Comparison of ENCODE assay signal across 2 cellular contexts in the genomic region with DNA sequence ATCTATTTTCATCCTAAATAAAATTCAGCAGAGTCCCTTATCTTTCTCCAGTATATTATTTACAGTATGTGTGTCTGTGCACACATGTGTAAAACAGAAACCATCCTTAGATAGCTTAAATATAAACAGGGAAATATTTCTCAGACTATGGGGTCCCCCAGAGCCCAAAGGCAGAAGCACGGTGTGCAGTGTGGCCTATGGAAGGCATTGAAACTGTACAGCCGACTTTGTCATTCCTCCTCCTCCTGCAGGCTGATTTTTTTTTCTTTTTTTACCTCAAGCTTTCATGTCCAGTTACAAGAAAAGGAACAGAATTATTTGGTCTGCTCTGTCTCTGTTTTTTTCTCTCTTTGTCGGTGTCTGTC.
TF ChIP-seq lines count a peak whose summit lies in the region.

No MANE protein-coding gene starts in this region.

TF ChIP-seq in A549, 52 proteins besides CTCF, POLR2A, EP300 and RAD21 (continued from another document):
- TF ChIP-seq, protein P1, sequence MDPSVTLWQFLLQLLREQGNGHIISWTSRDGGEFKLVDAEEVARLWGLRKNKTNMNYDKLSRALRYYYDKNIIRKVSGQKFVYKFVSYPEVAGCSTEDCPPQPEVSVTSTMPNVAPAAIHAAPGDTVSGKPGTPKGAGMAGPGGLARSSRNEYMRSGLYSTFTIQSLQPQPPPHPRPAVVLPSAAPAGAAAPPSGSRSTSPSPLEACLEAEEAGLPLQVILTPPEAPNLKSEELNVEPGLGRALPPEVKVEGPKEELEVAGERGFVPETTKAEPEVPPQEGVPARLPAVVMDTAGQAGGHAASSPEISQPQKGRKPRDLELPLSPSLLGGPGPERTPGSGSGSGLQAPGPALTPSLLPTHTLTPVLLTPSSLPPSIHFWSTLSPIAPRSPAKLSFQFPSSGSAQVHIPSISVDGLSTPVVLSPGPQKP (IDR thresholded peaks at IDR 0.05; ENCODE audit: low read depth, low read length): no peak
- TF ChIP-seq, protein P2, sequence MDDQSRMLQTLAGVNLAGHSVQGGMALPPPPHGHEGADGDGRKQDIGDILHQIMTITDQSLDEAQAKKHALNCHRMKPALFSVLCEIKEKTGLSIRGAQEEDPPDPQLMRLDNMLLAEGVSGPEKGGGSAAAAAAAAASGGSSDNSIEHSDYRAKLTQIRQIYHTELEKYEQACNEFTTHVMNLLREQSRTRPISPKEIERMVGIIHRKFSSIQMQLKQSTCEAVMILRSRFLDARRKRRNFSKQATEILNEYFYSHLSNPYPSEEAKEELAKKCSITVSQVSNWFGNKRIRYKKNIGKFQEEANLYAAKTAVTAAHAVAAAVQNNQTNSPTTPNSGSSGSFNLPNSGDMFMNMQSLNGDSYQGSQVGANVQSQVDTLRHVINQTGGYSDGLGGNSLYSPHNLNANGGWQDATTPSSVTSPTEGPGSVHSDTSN (IDR thresholded peaks at IDR 0.05): no peak
- TF ChIP-seq RNF2 (IDR thresholded peaks at IDR 0.05; ENCODE audit: borderline replicate concordance, low read depth): no peak
- TF ChIP-seq FOSL2 (IDR thresholded peaks at IDR 0.05): no peak
- TF ChIP-seq FOSL2 (CRISPR knock-in tag; IDR thresholded peaks at IDR 0.05): no peak
- no peak for TF ChIP-seq TP53 (CRISPR knock-in tag; IDR thresholded peaks at IDR 0.05)
- no peak for TF ChIP-seq TFCP2L1 (CRISPR knock-in tag; IDR thresholded peaks at IDR 0.05)
- TF ChIP-seq FOSB (CRISPR knock-in tag; IDR thresholded peaks at IDR 0.05): no peak
- no peak for TF ChIP-seq CBX2 (IDR thresholded peaks at IDR 0.05; ENCODE audit: borderline replicate concordance, low read depth)
- TF ChIP-seq MAZ (IDR thresholded peaks at IDR 0.05; ENCODE audit: borderline replicate concordance, low read depth, low read length): no peak
- TF ChIP-seq, protein P3, sequence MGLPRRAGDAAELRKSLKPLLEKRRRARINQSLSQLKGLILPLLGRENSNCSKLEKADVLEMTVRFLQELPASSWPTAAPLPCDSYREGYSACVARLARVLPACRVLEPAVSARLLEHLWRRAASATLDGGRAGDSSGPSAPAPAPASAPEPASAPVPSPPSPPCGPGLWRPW (IDR thresholded peaks at IDR 0.05): no peak
- TF ChIP-seq RFX5 (IDR thresholded peaks at IDR 0.05): no peak
- no peak for TF ChIP-seq SREBF2 (IDR thresholded peaks at IDR 0.05)
- TF ChIP-seq, protein P4, sequence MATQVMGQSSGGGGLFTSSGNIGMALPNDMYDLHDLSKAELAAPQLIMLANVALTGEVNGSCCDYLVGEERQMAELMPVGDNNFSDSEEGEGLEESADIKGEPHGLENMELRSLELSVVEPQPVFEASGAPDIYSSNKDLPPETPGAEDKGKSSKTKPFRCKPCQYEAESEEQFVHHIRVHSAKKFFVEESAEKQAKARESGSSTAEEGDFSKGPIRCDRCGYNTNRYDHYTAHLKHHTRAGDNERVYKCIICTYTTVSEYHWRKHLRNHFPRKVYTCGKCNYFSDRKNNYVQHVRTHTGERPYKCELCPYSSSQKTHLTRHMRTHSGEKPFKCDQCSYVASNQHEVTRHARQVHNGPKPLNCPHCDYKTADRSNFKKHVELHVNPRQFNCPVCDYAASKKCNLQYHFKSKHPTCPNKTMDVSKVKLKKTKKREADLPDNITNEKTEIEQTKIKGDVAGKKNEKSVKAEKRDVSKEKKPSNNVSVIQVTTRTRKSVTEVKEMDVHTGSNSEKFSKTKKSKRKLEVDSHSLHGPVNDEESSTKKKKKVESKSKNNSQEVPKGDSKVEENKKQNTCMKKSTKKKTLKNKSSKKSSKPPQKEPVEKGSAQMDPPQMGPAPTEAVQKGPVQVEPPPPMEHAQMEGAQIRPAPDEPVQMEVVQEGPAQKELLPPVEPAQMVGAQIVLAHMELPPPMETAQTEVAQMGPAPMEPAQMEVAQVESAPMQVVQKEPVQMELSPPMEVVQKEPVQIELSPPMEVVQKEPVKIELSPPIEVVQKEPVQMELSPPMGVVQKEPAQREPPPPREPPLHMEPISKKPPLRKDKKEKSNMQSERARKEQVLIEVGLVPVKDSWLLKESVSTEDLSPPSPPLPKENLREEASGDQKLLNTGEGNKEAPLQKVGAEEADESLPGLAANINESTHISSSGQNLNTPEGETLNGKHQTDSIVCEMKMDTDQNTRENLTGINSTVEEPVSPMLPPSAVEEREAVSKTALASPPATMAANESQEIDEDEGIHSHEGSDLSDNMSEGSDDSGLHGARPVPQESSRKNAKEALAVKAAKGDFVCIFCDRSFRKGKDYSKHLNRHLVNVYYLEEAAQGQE (IDR thresholded peaks at IDR 0.05): no peak
TF ChIP-seq in A549: peak in this region for 0.

TF ChIP-seq in IMR-90, 13 proteins besides CTCF, POLR2A, EP300 and RAD21:
- TF ChIP-seq, protein P5, sequence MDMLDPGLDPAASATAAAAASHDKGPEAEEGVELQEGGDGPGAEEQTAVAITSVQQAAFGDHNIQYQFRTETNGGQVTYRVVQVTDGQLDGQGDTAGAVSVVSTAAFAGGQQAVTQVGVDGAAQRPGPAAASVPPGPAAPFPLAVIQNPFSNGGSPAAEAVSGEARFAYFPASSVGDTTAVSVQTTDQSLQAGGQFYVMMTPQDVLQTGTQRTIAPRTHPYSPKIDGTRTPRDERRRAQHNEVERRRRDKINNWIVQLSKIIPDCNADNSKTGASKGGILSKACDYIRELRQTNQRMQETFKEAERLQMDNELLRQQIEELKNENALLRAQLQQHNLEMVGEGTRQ (IDR thresholded peaks at IDR 0.05; ENCODE audit: low read depth, low read length): no peak
- TF ChIP-seq RFX5 (IDR thresholded peaks at IDR 0.05; ENCODE audit: low read depth, low read length) (no peak), RCOR1 (IDR thresholded peaks at IDR 0.05; ENCODE audit: insufficient replicate concordance, low read length) (no peak), FOS (IDR thresholded peaks at IDR 0.05; ENCODE audit: low read depth, low read length) (no peak), SMC3 (IDR thresholded peaks at IDR 0.05; ENCODE audit: low read depth, low read length) (no peak)
